22 cellular contexts compared by ENCODE assay signal in genomic region chr6:83182114-83182513, GRCh38.
"Had no signal": no experiment of that assay in that cellular context is flagged by ENCODE, and none has a peak within 500 bp of the region (broad histone marks: within the 10 kb centered on the region; RNA-seq: fewer than 3 reads in every experiment).

No MANE protein-coding gene starts in this region.

- H3K27ac ChIP-seq: body of pancreas, parathyroid adenoma, thoracic aorta, vagina had no signal

- H3K79me2 ChIP-seq: parathyroid adenoma had no signal

- H3K4me3 ChIP-seq: body of pancreas, hepatocyte, thoracic aorta, vagina had no signal

- H3K27me3 ChIP-seq: body of pancreas, hepatocyte, vagina had no signal

- H2AFZ ChIP-seq: hepatocyte, parathyroid adenoma had no signal

- DNase-seq: activated naive CD4-positive, alpha-beta T cell treated with anti-CD3 and anti-CD28 coated beads, Interleukin-2, amount 10 ng/mL, durations not matched to agents 7 days and 5 days; activated naive CD8-positive, alpha-beta T cell treated with anti-CD3 and anti-CD28 coated beads, Interleukin-2, amount 50 U/mL, for 24 hours; activated T-cell treated with anti-CD3 and anti-CD28 coated beads, Interleukin-2, amount 50 U/mL, for 4 hours; body of pancreas; effector memory CD8-positive, alpha-beta T cell; foreskin melanocyte; glutamatergic neuron; left ventricle myocardium superior; mammary epithelial cell; midbrain; nephron progenitor cell; stimulated activated CD4-positive, alpha-beta T cell treated with anti-CD3 and anti-CD28 coated beads, Interleukin-2, amount 100 ng/mL, for 48 hours; stimulated activated CD8-positive, alpha-beta memory T cell treated with anti-CD3 and anti-CD28 coated beads, Interleukin-4, amount 100 ng/mL, for 48 hours; stimulated activated naive CD4-positive, alpha-beta T cell; T1000 had no signal

- H3K9me3 ChIP-seq: body of pancreas, thoracic aorta, vagina had no signal

- H3K36me3 ChIP-seq: thoracic aorta had no signal

- ATAC-seq: activated naive CD8-positive, alpha-beta T cell treated with anti-CD3 and anti-CD28 coated beads, Interleukin-2, amount 50 U/mL, for 24 hours; activated T-cell treated with anti-CD3 and anti-CD28 coated beads, Interleukin-2, amount 50 U/mL, for 4 hours; body of pancreas; effector memory CD8-positive, alpha-beta T cell; esophagus mucosa; left ventricle myocardium superior; sciatic nerve; WTC11 had no signal

- H3K4me1 ChIP-seq: parathyroid adenoma, vagina had no signal
